Comparison of ENCODE assay signal across 37 cellular contexts in the genomic region with DNA sequence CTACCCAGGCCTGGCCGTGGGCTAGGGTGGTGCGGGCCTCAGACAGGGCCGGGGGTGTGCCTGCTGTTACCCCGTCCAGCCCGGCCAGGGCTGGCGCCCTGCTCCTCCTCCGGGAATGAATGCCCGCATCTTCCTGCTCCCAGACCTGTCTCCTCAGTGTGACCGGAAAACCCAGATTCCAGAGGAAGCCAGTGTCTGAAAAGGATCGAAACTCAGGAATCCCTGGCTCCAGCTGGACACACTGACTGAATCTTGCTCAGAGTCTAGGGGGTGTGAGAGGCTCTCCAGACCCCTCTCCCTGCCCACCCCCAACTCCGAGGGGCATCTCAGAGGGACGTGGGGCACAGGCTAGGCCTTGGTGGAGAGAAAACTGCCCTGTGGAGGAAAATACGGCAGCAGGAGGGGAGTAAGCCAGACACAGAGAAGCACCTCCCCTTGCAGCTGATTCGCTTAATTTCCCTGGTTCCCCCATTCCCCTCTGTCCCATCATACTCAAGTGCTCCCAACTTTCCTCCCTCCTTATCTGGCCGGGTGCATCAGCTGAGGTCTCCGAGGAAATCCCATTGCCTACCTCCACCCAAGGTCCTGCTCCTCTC. TPM values are rescaled to one million over a fixed set of nuclear protein-coding genes. Genes with fewer than 3 reads are reported as not detected.
A peak's percentile ranks its signal among the peaks of the same experiment; 100 is the strongest.
DNase-seq lines count a peak whose midpoint lies in the region; ATAC-seq, FAIRE-seq and TF ChIP-seq lines count a peak whose summit lies in the region.
"Had no signal": no experiment of that assay in that cellular context is flagged by ENCODE, and none has a peak within 500 bp of the region (broad histone marks: within the 10 kb centered on the region; RNA-seq: fewer than 3 reads in every experiment).

No MANE protein-coding gene starts in this region.

- H3K27me3 ChIP-seq in H7 (ENCODE audit: control insufficient read depth, insufficient read depth, low read length) (peaks cover 33% of the 10 kb centered on the region), gastrocnemius medialis (peaks cover 18 to 33% (median 30%) of the 10 kb centered on the region in 3 donors)

- ATAC-seq in gastrocnemius medialis (no peak), HG03045 (IDR thresholded peaks at IDR 0.05; ENCODE audit: unreplicated experiment) (no peak)
- ATAC-seq: T-cell had no signal

- TF ChIP-seq POLR2A in gastrocnemius medialis (IDR thresholded peaks at IDR 0.05) = no peak

- H3K27ac ChIP-seq in gastrocnemius medialis = peak overlapping the region in 3 of 4 donors; percentile 18 to 54 (median 40)
- H3K27ac ChIP-seq: HL-60, KMS-11, neural progenitor cell, SJSA1 had no signal

- no peaks in the 10 kb centered on the region for H3K4me1 ChIP-seq in gastrocnemius medialis

- intact Hi-C loops in gastrocnemius medialis (cut with DNase I; ENCODE audit: low total_unique reads) = no loop called here

- FAIRE-seq in urothelium cell line (lab: Jason Lieb, UNC) = no peak

- in situ Hi-C loops in gastrocnemius medialis (cut with MboI; ENCODE audit: low sequenced_read_pairs in 4 of 4) = no loop called here

- DNase-seq in activated CD8-positive, alpha-beta memory T cell treated with anti-CD3 and anti-CD28 coated beads, Interleukin-2, amount 50 U/mL, for 48 hours = peak; percentile 32
- DNase-seq in activated CD8-positive, alpha-beta memory T cell treated with anti-CD3 and anti-CD28 coated beads, Interleukin-2, amount 50 U/mL, for 4 hours = no peak
- peak; percentile 58 for DNase-seq in H7
- DNase-seq in islet precursor cell = peak; percentile 46
- no peak for DNase-seq in gastrocnemius medialis
- DNase-seq in stimulated activated naive CD4-positive, alpha-beta T cell treated with Interleukin-2 at 50 U/mL for 16 hours (lab: John Stamatoyannopoulos, UW) = no peak
- no peak for DNase-seq in urothelium cell line (ENCODE audit: low spot score)
- DNase-seq: activated CD4-positive, alpha-beta T cell treated with anti-CD3 and anti-CD28 coated beads, Interleukin-2, amount 10 ng/mL, durations not matched to agents 7 days and 5 days; activated naive CD4-positive, alpha-beta T cell treated with Interleukin-2 at 50 U/mL for 16 hours; activated T-cell treated with anti-CD3 and anti-CD28 coated beads, Interleukin-2, amount 50 U/mL, for 48 hours; amniotic stem cell; Calu3; CD4-positive, CD25-positive, alpha-beta regulatory T cell; cerebellar nuclear complex; DND-41; GOT3; hippocampal formation; immature natural killer cell; mesendoderm; MM.1S; NCI-H1105 treated with DMSO at 0.1 percent for 48 hours; NCI-H187 treated with DMSO at 0.1 percent for 48 hours; NCI-H2171; NCI-H510A; stimulated activated CD4-positive, alpha-beta T cell treated with anti-CD3 and anti-CD28 coated beads, Interleukin-4, amount 100 ng/mL, for 4 hours; substantia nigra; T-cell had no signal

- no peaks in the 10 kb centered on the region for H3K9me3 ChIP-seq in gastrocnemius medialis
- H3K9me3 ChIP-seq: gastroesophageal sphincter, sigmoid colon had no signal

- no peak for TF ChIP-seq CTCF in gastrocnemius medialis (IDR thresholded peaks at IDR 0.05 in 4 of 5, conservative IDR thresholded peaks at IDR 0.05 in 1 of 5)

- no peaks in the 10 kb centered on the region for H3K36me3 ChIP-seq in H7 (replicated peaks; ENCODE audit: control insufficient read depth, insufficient read depth, low read length)
- H3K36me3 ChIP-seq in gastrocnemius medialis = no peaks in the 10 kb centered on the region
- H3K36me3 ChIP-seq: gastroesophageal sphincter, neural progenitor cell, sigmoid colon, SJSA1 had no signal

- H3K4me3 ChIP-seq in H7 (ENCODE audit: insufficient read depth, low read depth, low read length) (no peak overlapping the region), gastrocnemius medialis (no peak overlapping the region)
- H3K4me3 ChIP-seq: gastroesophageal sphincter, neural progenitor cell, sigmoid colon, SJSA1 had no signal

RNA-seq across cellular contexts. Expression of a gene that starts 3.7 kb away (rescaled TPM):
- 7.2 and 13.8 TPM in 2 replicates for total RNA-seq in H7 (2014; rRNA removed; shearing (Covaris generic))
- 1 to 10 TPM; 2.6 to 4.7 (median 2.9) TPM for total RNA-seq in gastrocnemius medialis
- total RNA-seq: Calu3, RPMI7951, SJSA1 had no signal

RNA-seq across cellular contexts. Expression of a gene that starts 54.4 kb away (rescaled TPM):
- total RNA-seq in H7 (2014; rRNA removed; shearing (Covaris generic)) = not detected in 2 replicates
- total RNA-seq in gastrocnemius medialis = not detected
- total RNA-seq: A172; activated CD4-positive, alpha-beta T cell treated with anti-CD3 and anti-CD28 coated beads, Interleukin-2, amount 10 ng/mL, durations not matched to agents 7 days and 5 days; Calu3; CD4-positive, CD25-positive, alpha-beta regulatory T cell; progenitor cell of endocrine pancreas; RPMI7951; sigmoid colon; SJSA1 had no signal

Comparison
In these comparisons a context has a peak if more than half of its experiments do, and no peak if none do; other contexts are left out.
1. DNase-seq: peak in activated CD8-positive, alpha-beta memory T cell treated with anti-CD3 and anti-CD28 coated beads, Interleukin-2, amount 50 U/mL, for 48 hours (single experiment), H7 (single experiment) and islet precursor cell (single experiment); none in activated CD8-positive, alpha-beta memory T cell treated with anti-CD3 and anti-CD28 coated beads, Interleukin-2, amount 50 U/mL, for 4 hours (single experiment), gastrocnemius medialis (0 of 2), stimulated activated naive CD4-positive, alpha-beta T cell treated with Interleukin-2 at 50 U/mL for 16 hours (single experiment) and urothelium cell line (single experiment).